1 cellular context compared by ENCODE assay signal in genomic region chr5:155460501-155460931, GRCh38.
TF ChIP-seq lines count a peak whose summit lies in the region.

No MANE protein-coding gene starts in this region.

TF ChIP-seq in HepG2, 621 proteins besides CTCF, POLR2A, EP300 and RAD21 (continued from another document and continues in another):
- TF ChIP-seq ONECUT2 (CRISPR knock-in tag; IDR thresholded peaks at IDR 0.05) (peak; percentile 98), ZNF563 (CRISPR knock-in tag; IDR thresholded peaks at IDR 0.05) (no peak), AKNA (CRISPR knock-in tag; IDR thresholded peaks at IDR 0.05; ENCODE audit: borderline replicate concordance) (no peak), MZF1 (CRISPR knock-in tag; IDR thresholded peaks at IDR 0.05; ENCODE audit: borderline replicate concordance) (no peak), E2F1 (CRISPR knock-in tag; IDR thresholded peaks at IDR 0.05) (no peak), ZNF687 (CRISPR knock-in tag; IDR thresholded peaks at IDR 0.05) (no peak), GPN1 (CRISPR knock-in tag; IDR thresholded peaks at IDR 0.05; ENCODE audit: borderline replicate concordance) (no peak), ZNF430 (CRISPR knock-in tag; IDR thresholded peaks at IDR 0.05) (no peak), LBX2 (CRISPR knock-in tag; IDR thresholded peaks at IDR 0.05; ENCODE audit: borderline replicate concordance) (no peak), ZNF580 (CRISPR knock-in tag; IDR thresholded peaks at IDR 0.05; ENCODE audit: borderline replicate concordance, low read depth) (peak; percentile 15; the same call in 1 of the 2 replicates), CSRNP2 (CRISPR knock-in tag; conservative IDR thresholded peaks at IDR 0.05; ENCODE audit: low read depth) (no peak), ZNF484 (CRISPR knock-in tag; IDR thresholded peaks at IDR 0.05; ENCODE audit: borderline replicate concordance, low read depth) (no peak), POGK (CRISPR knock-in tag; conservative IDR thresholded peaks at IDR 0.05) (no peak), STAT6 (CRISPR knock-in tag; IDR thresholded peaks at IDR 0.05; ENCODE audit: borderline replicate concordance) (0 out of 2 replicates have a peak, but pooled peaks have one; percentile 62), ATF6 (CRISPR knock-in tag; conservative IDR thresholded peaks at IDR 0.05) (0 out of 2 replicates have a peak, but pooled peaks have one; percentile 62), NCOA1 (CRISPR knock-in tag; IDR thresholded peaks at IDR 0.05) (no peak), PREB (CRISPR knock-in tag; IDR thresholded peaks at IDR 0.05) (no peak), ATF7 (IDR thresholded peaks at IDR 0.05) (no peak), ATF7 (CRISPR knock-in tag; IDR thresholded peaks at IDR 0.05) (no peak), TRIM22 (IDR thresholded peaks at IDR 0.05) (no peak), AGO1 (IDR thresholded peaks at IDR 0.05; ENCODE audit: low read depth, low read length, poor library complexity, severe bottlenecking) (no peak), NCOA5 (CRISPR knock-in tag; IDR thresholded peaks at IDR 0.05) (no peak), CBX2 (IDR thresholded peaks at IDR 0.05; ENCODE audit: low read depth, low read length) (no peak), CBX2 (CRISPR knock-in tag; IDR thresholded peaks at IDR 0.05; ENCODE audit: low read depth) (no peak)
